In genomic region chrX:8783100-8784098, GRCh38 we compare ENCODE assay signal across 8 cellular contexts. TPM values are rescaled to one million over a fixed set of nuclear protein-coding genes. Genes with fewer than 3 reads are reported as not detected.
DNase-seq lines count a peak whose midpoint lies in the region; ATAC-seq, FAIRE-seq and TF ChIP-seq lines count a peak whose summit lies in the region.

No MANE protein-coding gene starts in this region.

- H3K36me3 ChIP-seq in HepG2 (replicated peaks in 1 of 2; ENCODE audit: control insufficient read depth in 1 of 2, insufficient read depth in 2 of 2, low read length in 2 of 2) (no peaks in the 10 kb centered on the region), upper lobe of left lung (no peaks in the 10 kb centered on the region)

- TF ChIP-seq CTCF in HepG2 (CRISPR knock-in tag; IDR thresholded peaks at IDR 0.05) (peak; percentile 66), upper lobe of left lung (IDR thresholded peaks at IDR 0.05) (peak in 5 of 6 experiments; percentile 11 to 39 (median 27))

- TF ChIP-seq POLR2A in HepG2 (IDR thresholded peaks at IDR 0.05; ENCODE audit: insufficient read depth in 1 of 2, low read depth in 2 of 2, low read length in 2 of 2) (no peak), upper lobe of left lung (IDR thresholded peaks at IDR 0.05) (no peak)

- peak; percentile 28 for FAIRE-seq in HepG2 (lab: Jason Lieb, UNC)

- H3K9ac ChIP-seq in HepG2 (ENCODE audit: insufficient read depth, low read depth, low read length) = no peak overlapping the region

- H3K9me3 ChIP-seq in HepG2 (ENCODE audit: low read length) = no peaks in the 10 kb centered on the region
- H3K9me3 ChIP-seq in upper lobe of left lung = no peaks in the 10 kb centered on the region

- no peaks in the 10 kb centered on the region for H3K4me1 Mint-ChIP-seq in activated naive CD8-positive, alpha-beta T cell treated with anti-CD3 and anti-CD28 coated beads, Interleukin-2, amount 50 U/mL, for 24 hours

- no peaks in the 10 kb centered on the region for H3K27me3 Mint-ChIP-seq in activated naive CD8-positive, alpha-beta T cell treated with anti-CD3 and anti-CD28 coated beads, Interleukin-2, amount 50 U/mL, for 24 hours

- no peak overlapping the region for H2AFZ ChIP-seq in HepG2 (ENCODE audit: low read length)

- peak overlapping the region; percentile 29; the same call in 1 of the 2 replicates for H3K4me2 ChIP-seq in HepG2 (ENCODE audit: low read depth, low read length)

- POLR2A ChIA-PET in HepG2 (lab: Yijun Ruan, JAX) = no interaction called here

- H3K4me1 ChIP-seq in HepG2 (ENCODE audit: insufficient read depth, low read length) = no peaks in the 10 kb centered on the region
- H3K4me1 ChIP-seq in upper lobe of left lung = no peaks in the 10 kb centered on the region

- in situ Hi-C loops in HepG2 (cut with HindIII; ENCODE audit: extremely low pct_ligation_motif_present, low pct_unique_long_range_greater_than_20kb) = no loop called here

- H3K79me2 ChIP-seq in HepG2 (ENCODE audit: insufficient read depth, low read length) = no peaks in the 10 kb centered on the region

- H3K27ac Mint-ChIP-seq in activated naive CD8-positive, alpha-beta T cell treated with anti-CD3 and anti-CD28 coated beads, Interleukin-2, amount 50 U/mL, for 24 hours = no peak overlapping the region

- no peaks in the 10 kb centered on the region for H4K20me1 ChIP-seq in HepG2 (ENCODE audit: insufficient read depth, low read length)

- intact Hi-C loops in HepG2 (cut with micrococcal nuclease; ENCODE audit: unreplicated experiment) = loop anchor here (1.0 kb wide), 1 partner anchor 32 kb away; no protein-coding TSS in a partner anchor

- H3K27ac ChIP-seq in HepG2 (ENCODE audit: extremely low read length, insufficient read depth, low read length) (no peak overlapping the region), upper lobe of left lung (no peak overlapping the region)

- H3K36me3 Mint-ChIP-seq in activated naive CD8-positive, alpha-beta T cell treated with anti-CD3 and anti-CD28 coated beads, Interleukin-2, amount 50 U/mL, for 24 hours (ENCODE audit: low read depth) = no peaks in the 10 kb centered on the region

- no peak for ATAC-seq in activated naive CD8-positive, alpha-beta T cell treated with anti-CD3 and anti-CD28 coated beads, Interleukin-2, amount 50 U/mL, for 24 hours
- peak; percentile 90 for ATAC-seq in HepG2
- ATAC-seq in upper lobe of left lung (ENCODE audit: low FRiP score in 2 of 2) = peak in 1 of 2 donors; percentile 69
- no peak for ATAC-seq in HG02840 (IDR thresholded peaks at IDR 0.05; ENCODE audit: low FRiP score, unreplicated experiment)

- BruUV-seq in HepG2 (replicated peaks; lab: Mats Ljungman, UMichigan) = no TSS peak

- H3K4me3 ChIP-seq in HepG2 (replicated peaks in 1 of 3; ENCODE audit: insufficient read depth in 1 of 3, low read depth in 2 of 3, low read length in 3 of 3) = no peak overlapping the region
- no peak overlapping the region for H3K4me3 ChIP-seq in upper lobe of left lung

- CTCF ChIA-PET in HepG2 (lab: Yijun Ruan, JAX; ENCODE audit: low intra/inter-chr PET ratio, low total read pairs) = no interaction called here

- TF ChIP-seq RAD21 in HepG2 (CRISPR knock-in tag; IDR thresholded peaks at IDR 0.05) = no peak

- H3K27me3 ChIP-seq in HepG2 (ENCODE audit: control insufficient read depth in 1 of 2, insufficient read depth in 2 of 2, low read length in 2 of 2) = no peaks in the 10 kb centered on the region
- no peaks in the 10 kb centered on the region for H3K27me3 ChIP-seq in upper lobe of left lung

- peak; percentile 1 to 23 for DNase-seq in activated CD4-positive, alpha-beta T cell treated with anti-CD3 and anti-CD28 coated beads for 24 hours (ENCODE audit: low read depth in 2 of 2)
- no peak for DNase-seq in activated CD4-positive, alpha-beta T cell treated with anti-CD3 and anti-CD28 coated beads for 1 hour
- DNase-seq in NCI-H2227 (lab: John Stamatoyannopoulos, UW; ENCODE audit: unreplicated experiment) (peak; percentile 71), HepG2 (ENCODE audit: low spot score) (peak; percentile 6), upper lobe of left lung (peak; percentile 30 to 53), hippocampal formation (lab: John Stamatoyannopoulos, UW) (no peak)
- DNase-seq in activated naive CD8-positive, alpha-beta T cell treated with anti-CD3 and anti-CD28 coated beads, Interleukin-2, amount 50 U/mL, for 24 hours = peak; percentile 20

- H3K9me3 Mint-ChIP-seq in activated naive CD8-positive, alpha-beta T cell treated with anti-CD3 and anti-CD28 coated beads, Interleukin-2, amount 50 U/mL, for 24 hours = no peaks in the 10 kb centered on the region

- H3K4me3 Mint-ChIP-seq in activated naive CD8-positive, alpha-beta T cell treated with anti-CD3 and anti-CD28 coated beads, Interleukin-2, amount 50 U/mL, for 24 hours = no peak overlapping the region

- WGBS in HepG2 (ENCODE audit: low lambda C conversion rate) = 91% methylated on average over 8 of the region's 51 CpGs
- 55 to 89% methylated on average over 12 to 48 of the region's 51 CpGs for WGBS in upper lobe of left lung, 2 donors

- TF ChIP-seq EP300 in HepG2 (IDR thresholded peaks at IDR 0.05; ENCODE audit: low read depth in 2 of 2, low read length in 2 of 2) (no peak), HepG2 (CRISPR knock-in tag; IDR thresholded peaks at IDR 0.05; ENCODE audit: borderline replicate concordance) (no peak), upper lobe of left lung (IDR thresholded peaks at IDR 0.05) (no peak)

TF ChIP-seq in HepG2, 621 proteins besides CTCF, POLR2A, EP300 and RAD21 (continues in another document):
- TF ChIP-seq HDAC6 (IDR thresholded peaks at IDR 0.05; ENCODE audit: low read depth, low read length) (no peak), MAX (IDR thresholded peaks at IDR 0.05) (no peak), YY1 (IDR thresholded peaks at IDR 0.05; ENCODE audit: insufficient read depth, insufficient replicate concordance, low read depth, low read length) (peak; percentile 53), KDM6A (CRISPR knock-in tag; IDR thresholded peaks at IDR 0.05; ENCODE audit: low read depth) (no peak)

RNA-seq across cellular contexts. Expression of gene FAM9A, which starts 17.8 kb away (rescaled TPM):
- total RNA-seq in HepG2 (2016; rRNA removed; fragmentation: Illumina TruSeq; extraction: Trizol) (not detected in 2 replicates), upper lobe of left lung (not detected)
- total RNA-seq in HepG2 (2016; cell fraction: cytosol; rRNA removed; fragmentation: Illumina TruSeq; extraction: Trizol; ENCODE audit: low read depth) = not detected in 2 replicates
- total RNA-seq in HepG2 (2016; cell fraction: insoluble cytoplasmic fraction; rRNA removed; fragmentation: Illumina TruSeq; extraction: Trizol) = not detected in 2 replicates
- not detected in 2 replicates for total RNA-seq in HepG2 (2016; cell fraction: membrane; rRNA removed; fragmentation: Illumina TruSeq; extraction: Trizol)
- total RNA-seq in HepG2 (2016; cell fraction: nucleus; rRNA removed; fragmentation: Illumina TruSeq; extraction: Trizol) = not detected in 2 replicates
- polyA plus RNA-seq in HepG2 (2011; rRNA removed) = not detected in 2 replicates
- not detected in 2 replicates for polyA plus RNA-seq in HepG2 (2011; cell fraction: cytosol; rRNA removed)
- polyA plus RNA-seq in HepG2 (2011; cell fraction: nucleus; rRNA removed) = not detected in 2 replicates
- polyA plus RNA-seq in HepG2 (2012) = not detected in 2 replicates
- polyA plus RNA-seq in HepG2 (2016; cell fraction: cytosol; fragmentation: Illumina TruSeq; extraction: Trizol; ENCODE audit: low read depth) = not detected in 2 replicates
- not detected in 2 replicates for polyA plus RNA-seq in HepG2 (2016; cell fraction: insoluble cytoplasmic fraction; fragmentation: Illumina TruSeq; extraction: Trizol; ENCODE audit: low read depth)
- not detected in 2 replicates for polyA plus RNA-seq in HepG2 (2016; cell fraction: membrane; fragmentation: Illumina TruSeq; extraction: Trizol; ENCODE audit: low read depth)
- polyA plus RNA-seq in HepG2 (2016; cell fraction: nucleus; fragmentation: Illumina TruSeq; extraction: Trizol; ENCODE audit: insufficient read depth, low read depth) = not detected in 2 replicates
- not detected in 2 replicates for polyA minus RNA-seq in HepG2 (2011; rRNA and poly(A)+ RNA removed; ENCODE audit: low replicate concordance)
- not detected in 2 replicates for polyA minus RNA-seq in HepG2 (2011; cell fraction: cytosol; rRNA and poly(A)+ RNA removed)
- not detected in 2 replicates for polyA minus RNA-seq in HepG2 (2011; cell fraction: nucleus; rRNA and poly(A)+ RNA removed)

RNA-seq across cellular contexts. Expression of gene ANOS1, which starts 51.5 kb away (rescaled TPM):
- total RNA-seq in HepG2 (2016; rRNA removed; fragmentation: Illumina TruSeq; extraction: Trizol) (not detected in 2 replicates), upper lobe of left lung (100 to 1,000 TPM in 1 of 6 donors, 10 to 100 TPM in 5; 16.8 to 118 (median 66.6) TPM)
- total RNA-seq in HepG2 (2016; cell fraction: cytosol; rRNA removed; fragmentation: Illumina TruSeq; extraction: Trizol; ENCODE audit: low read depth) = not detected in 2 replicates
- total RNA-seq in HepG2 (2016; cell fraction: insoluble cytoplasmic fraction; rRNA removed; fragmentation: Illumina TruSeq; extraction: Trizol) = 0.03 TPM in 1 of 2 replicates, not detected in the other
- total RNA-seq in HepG2 (2016; cell fraction: membrane; rRNA removed; fragmentation: Illumina TruSeq; extraction: Trizol) = not detected in 2 replicates
- not detected in 2 replicates for total RNA-seq in HepG2 (2016; cell fraction: nucleus; rRNA removed; fragmentation: Illumina TruSeq; extraction: Trizol)
- 0.03 TPM in 1 of 2 replicates, not detected in the other for polyA plus RNA-seq in HepG2 (2011; rRNA removed)
- 0.03 TPM in 1 of 2 replicates, not detected in the other for polyA plus RNA-seq in HepG2 (2011; cell fraction: cytosol; rRNA removed)
- polyA plus RNA-seq in HepG2 (2011; cell fraction: nucleus; rRNA removed) = not detected in 2 replicates
- polyA plus RNA-seq in HepG2 (2012) = 0.03 TPM in 1 of 2 replicates, not detected in the other
- polyA plus RNA-seq in HepG2 (2016; cell fraction: cytosol; fragmentation: Illumina TruSeq; extraction: Trizol; ENCODE audit: low read depth) = not detected in 2 replicates
- not detected in 2 replicates for polyA plus RNA-seq in HepG2 (2016; cell fraction: insoluble cytoplasmic fraction; fragmentation: Illumina TruSeq; extraction: Trizol; ENCODE audit: low read depth)
- not detected in 2 replicates for polyA plus RNA-seq in HepG2 (2016; cell fraction: membrane; fragmentation: Illumina TruSeq; extraction: Trizol; ENCODE audit: low read depth)
- polyA plus RNA-seq in HepG2 (2016; cell fraction: nucleus; fragmentation: Illumina TruSeq; extraction: Trizol; ENCODE audit: insufficient read depth, low read depth) = not detected in 2 replicates
- 0.02 TPM in 1 of 2 replicates, not detected in the other for polyA minus RNA-seq in HepG2 (2011; rRNA and poly(A)+ RNA removed; ENCODE audit: low replicate concordance)
- polyA minus RNA-seq in HepG2 (2011; cell fraction: cytosol; rRNA and poly(A)+ RNA removed) = not detected in 2 replicates
- polyA minus RNA-seq in HepG2 (2011; cell fraction: nucleus; rRNA and poly(A)+ RNA removed) = not detected in 2 replicates

Comparison
In these comparisons a context has a peak if more than half of its experiments do, and no peak if none do; other contexts are left out.
1. DNase-seq: peak in activated CD4-positive, alpha-beta T cell treated with anti-CD3 and anti-CD28 coated beads for 24 hours (2 of 2), NCI-H2227 (single experiment), activated naive CD8-positive, alpha-beta T cell treated with anti-CD3 and anti-CD28 coated beads, Interleukin-2, amount 50 U/mL, for 24 hours (single experiment), HepG2 (single experiment) and upper lobe of left lung (2 of 2); none in activated CD4-positive, alpha-beta T cell treated with anti-CD3 and anti-CD28 coated beads for 1 hour (single experiment) and hippocampal formation (0 of 2).
2. RNA of gene ANOS1, which starts 51.5 kb away (total RNA-seq): 16.8 to 118 TPM in upper lobe of left lung; 0.03 TPM in HepG2; every median in the first group is over 10 times any median in the second.